In the genomic region with DNA sequence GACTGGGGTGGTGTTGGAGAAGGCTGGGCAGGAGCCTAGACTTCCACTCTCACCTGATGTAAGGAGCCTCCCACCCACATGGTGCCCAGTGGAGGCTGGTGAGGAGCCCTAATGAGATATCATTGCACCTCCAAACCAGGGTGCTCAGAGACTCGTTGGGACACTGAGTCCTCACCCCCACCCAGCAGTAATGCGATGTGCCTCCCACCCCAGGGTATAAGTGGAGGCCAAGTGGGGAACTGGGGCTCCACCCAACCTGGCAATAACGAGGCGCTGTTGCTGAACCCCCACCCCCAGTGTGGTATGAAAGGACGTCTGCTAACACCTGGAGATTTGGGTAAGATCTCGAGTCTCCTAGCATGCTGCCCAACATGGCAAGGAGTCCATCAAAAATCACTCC, we compare ENCODE assay signal across 22 cellular contexts.
"Had no signal": no experiment of that assay in that cellular context is flagged by ENCODE, and none has a peak within 500 bp of the region (broad histone marks: within the 10 kb centered on the region; RNA-seq: fewer than 3 reads in every experiment).

No MANE protein-coding gene starts in this region.

- H3K4me2 ChIP-seq: KMS-11 had no signal

- H3K27ac Mint-ChIP-seq: IgD-negative memory B cell had no signal

- H3K27me3 ChIP-seq: SJCRH30 had no signal

- H3K9me3 ChIP-seq: SJCRH30 had no signal

- FAIRE-seq: K562 had no signal

- H3K4me3 ChIP-seq: K562, SJCRH30 had no signal

- H3K9me3 Mint-ChIP-seq: IgD-negative memory B cell had no signal

- DNase-seq: Kasumi-1, MM.1S, NCI-H1105, NCI-H1417, NCI-H1436 treated with DMSO at 0.1 percent for 48 hours, NCI-H1694, NCI-H187 treated with DMSO at 0.1 percent for 48 hours, NCI-H2081, NCI-H2107, NCI-H2227 treated with DMSO at 0.1 percent for 48 hours, NCI-H524, NCI-H526 treated with DMSO at 0.1 percent for 48 hours, NCI-H748 treated with DMSO at 0.1 percent for 48 hours, SHP77 treated with DMSO at 0.1 percent for 48 hours, SJCRH30, T-helper 1 cell had no signal

- H3K36me3 ChIP-seq: SJCRH30 had no signal

- ATAC-seq: K562, Right ventricle myocardium inferior, SK-N-SH treated with all-trans-retinoic acid at 6 μM for 48 hours had no signal

- H3K4me1 Mint-ChIP-seq: IgD-negative memory B cell had no signal

- H3K27ac ChIP-seq: KMS-11, RWPE1, SJCRH30 had no signal

- H3K36me3 Mint-ChIP-seq: IgD-negative memory B cell had no signal

- H3K4me3 Mint-ChIP-seq: IgD-negative memory B cell had no signal

- H3K9ac ChIP-seq: KMS-11 had no signal
